8 cellular contexts compared by ENCODE assay signal in the genomic region with DNA sequence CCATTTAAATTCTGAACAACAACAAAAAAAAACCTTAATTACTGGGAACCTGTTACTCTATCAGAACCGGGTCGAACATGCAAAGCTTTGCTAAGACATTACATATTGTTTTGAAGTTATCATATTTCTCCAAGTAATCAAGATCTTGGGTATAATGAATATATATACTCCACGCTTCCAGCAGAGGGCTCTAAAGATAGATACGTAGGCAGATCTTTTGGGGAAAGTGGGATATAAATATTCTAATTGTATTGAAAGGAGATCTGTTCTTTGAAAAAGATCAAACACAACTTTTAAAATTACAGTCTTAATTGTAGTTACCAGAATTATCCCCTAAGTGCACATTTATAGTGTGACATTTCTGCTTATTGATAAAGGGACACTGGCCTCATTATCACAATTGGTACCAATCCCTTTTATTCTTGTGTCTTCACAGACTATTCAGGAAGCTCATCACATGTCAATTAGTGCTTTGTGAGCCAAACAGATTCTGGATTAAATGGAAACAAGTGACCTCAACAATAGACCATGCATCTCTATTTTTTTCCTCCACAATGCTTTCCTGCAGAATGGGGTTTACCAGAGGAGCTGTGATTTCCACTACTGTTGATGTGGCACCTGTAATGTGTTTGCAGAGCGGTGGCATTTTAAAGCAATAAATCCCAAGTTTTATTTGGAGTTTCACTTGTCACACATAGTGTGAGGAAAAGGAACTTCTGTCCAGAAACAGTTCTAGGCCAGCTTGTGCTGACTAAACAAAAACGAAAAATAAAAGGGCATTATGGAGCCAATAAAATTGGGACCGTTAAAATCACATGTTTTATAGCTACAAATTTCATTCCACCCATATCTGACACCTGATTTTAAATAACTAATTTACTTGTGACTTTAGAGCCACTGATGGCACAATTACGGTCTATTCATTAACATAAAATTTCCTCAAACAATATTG.
DNase-seq lines count a peak whose midpoint lies in the region; ATAC-seq, FAIRE-seq and TF ChIP-seq lines count a peak whose summit lies in the region.

No MANE protein-coding gene starts in this region.

- no peak overlapping the region for H3K4me2 ChIP-seq in OCI-LY3 (ENCODE audit: low read length)
- no peak overlapping the region for H3K4me2 ChIP-seq in endothelial cell of umbilical vein (ENCODE audit: insufficient read depth, low read length)

- H3K9ac ChIP-seq in OCI-LY3 (ENCODE audit: low read length), result no peak overlapping the region
- H3K9ac ChIP-seq in endothelial cell of umbilical vein (replicated peaks; ENCODE audit: extremely low read depth, insufficient read depth, low read length), result no peak overlapping the region

- intact Hi-C loops in endothelial cell of umbilical vein (cut with micrococcal nuclease), result loop anchor here (1.0 to 5.0 kb wide), 4 partner anchors 126 to 445 kb away; no protein-coding TSS in a partner anchor

- no peaks in the 10 kb centered on the region for H3K9me3 ChIP-seq in OCI-LY3 (ENCODE audit: insufficient read depth, low read length)
- H3K9me3 ChIP-seq in endothelial cell of umbilical vein (replicated peaks; ENCODE audit: control insufficient read depth, insufficient read depth, low read length), result no peaks in the 10 kb centered on the region

- H3K9me1 ChIP-seq in endothelial cell of umbilical vein (replicated peaks; ENCODE audit: control insufficient read depth, extremely low read depth, insufficient read depth, low read length), result no peaks in the 10 kb centered on the region

- ATAC-seq in GM18868 (IDR thresholded peaks at IDR 0.05; ENCODE audit: unreplicated experiment) (peak; percentile 58), GM18517 (IDR thresholded peaks at IDR 0.05; ENCODE audit: unreplicated experiment) (no peak)

- CTCF ChIA-PET in endothelial cell of umbilical vein (lab: Charles Lee), result interaction anchor here (0.6 to 2.3 kb wide), 18 partner anchors 9 to 445 kb away, joined by 3 to 24 read pairs (median 5); partner anchors contain the start of gene CTTNBP2

- dilution Hi-C loops in endothelial cell of umbilical vein (cut with MboI; ENCODE audit: extremely low pct_ligation_motif_present, low sequenced_read_pairs), result no loop called here

- no peak overlapping the region for H3K27ac ChIP-seq in OCI-LY3 (ENCODE audit: low read length)
- no peak overlapping the region for H3K27ac ChIP-seq in endothelial cell of umbilical vein (ENCODE audit: insufficient read depth, low read depth, low read length)

- no peak overlapping the region for H3K4me3 ChIP-seq in OCI-LY3 (ENCODE audit: low read length)
- H3K4me3 ChIP-seq in endothelial cell of umbilical vein (replicated peaks in 1 of 3; ENCODE audit: insufficient read depth in 1 of 3, low read depth in 1 of 3, low read length in 3 of 3), result no peak overlapping the region

- no peaks in the 10 kb centered on the region for H3K79me2 ChIP-seq in OCI-LY3 (ENCODE audit: low read length)
- no peaks in the 10 kb centered on the region for H3K79me2 ChIP-seq in endothelial cell of umbilical vein (ENCODE audit: control insufficient read depth, insufficient read depth, low read length)

- no TSS peak for BruUV-seq in endothelial cell of umbilical vein (replicated peaks; lab: Mats Ljungman, UMichigan)

- H3K36me3 ChIP-seq in OCI-LY3 (replicated peaks; ENCODE audit: low read depth, low read length) (no peaks in the 10 kb centered on the region), endothelial cell of umbilical vein (ENCODE audit: control insufficient read depth in 2 of 2, extremely low read depth in 1 of 2, insufficient read depth in 2 of 2, low read length in 2 of 2) (no peaks in the 10 kb centered on the region)

- no peaks in the 10 kb centered on the region for H3K27me3 ChIP-seq in OCI-LY3 (ENCODE audit: low read depth, low read length)
- H3K27me3 ChIP-seq in endothelial cell of umbilical vein (ENCODE audit: control insufficient read depth in 2 of 2, insufficient read depth in 2 of 2, low read length in 2 of 2), result no peaks in the 10 kb centered on the region

- H4K20me1 ChIP-seq in OCI-LY3 (ENCODE audit: insufficient read depth, low read length) (no peaks in the 10 kb centered on the region), endothelial cell of umbilical vein (replicated peaks; ENCODE audit: control insufficient read depth, extremely low read depth, insufficient read depth, low read length) (no peaks in the 10 kb centered on the region)

- POLR2A ChIA-PET in endothelial cell of umbilical vein (lab: Charles Lee), result no interaction called here

- no peak for TF ChIP-seq POLR2A in endothelial cell of umbilical vein (IDR thresholded peaks at IDR 0.05; ENCODE audit: low read depth, low read length)

- DNase-seq in endothelial cell of umbilical vein (ENCODE audit: low read depth, low spot score) (peak; percentile 21), renal cortical epithelial cell (ENCODE audit: low read depth) (peak; percentile 42), GM19240 (ENCODE audit: insufficient read length, low spot score) (no peak)
- no peak for DNase-seq in central memory CD4-positive, alpha-beta T cell

- H3K4me1 ChIP-seq in OCI-LY3 (ENCODE audit: low read length) (no peaks in the 10 kb centered on the region), endothelial cell of umbilical vein (ENCODE audit: control insufficient read depth, extremely low read depth, insufficient read depth, low read length) (no peaks in the 10 kb centered on the region)

- TF ChIP-seq CTCF in OCI-LY3 (IDR thresholded peaks at IDR 0.05; ENCODE audit: low read depth, low read length) (peak; percentile 79), endothelial cell of umbilical vein (IDR thresholded peaks at IDR 0.05; ENCODE audit: extremely low read depth in 1 of 2, insufficient read depth in 1 of 2, low read depth in 1 of 2, low read length in 2 of 2) (no peak)

- H2AFZ ChIP-seq in OCI-LY3 (ENCODE audit: low read depth, low read length) (no peak overlapping the region), endothelial cell of umbilical vein (ENCODE audit: low read depth, low read length) (no peak overlapping the region)

- FAIRE-seq in A204.1 (lab: Jason Lieb, UNC) (peak; percentile 91), endothelial cell of umbilical vein (lab: Jason Lieb, UNC) (peak; percentile 46)

TF ChIP-seq in endothelial cell of umbilical vein, 7 proteins besides CTCF, POLR2A, EP300 and RAD21:
- TF ChIP-seq JUN (IDR thresholded peaks at IDR 0.05; ENCODE audit: borderline replicate concordance, insufficient read depth, insufficient read length, low read depth), result no peak
- no peak for TF ChIP-seq EZH2 (IDR thresholded peaks at IDR 0.05; ENCODE audit: borderline replicate concordance, low read depth, low read length, severe bottlenecking)
- no peak for TF ChIP-seq FOS (IDR thresholded peaks at IDR 0.05; ENCODE audit: borderline replicate concordance, insufficient read depth, low read length)
- TF ChIP-seq MAX (IDR thresholded peaks at IDR 0.05; ENCODE audit: insufficient read depth, insufficient read length), result no peak
- no peak for TF ChIP-seq POLR2AphosphoS5 (IDR thresholded peaks at IDR 0.05; ENCODE audit: insufficient read depth, low read depth, low read length)
- no peak for TF ChIP-seq GATA2 (IDR thresholded peaks at IDR 0.05; ENCODE audit: insufficient read depth, insufficient read length, low read depth, low read length)
- no peak for TF ChIP-seq MYC (IDR thresholded peaks at IDR 0.05; ENCODE audit: low read depth, low read length)

Comparison
In these comparisons a context has a peak if more than half of its experiments do, and no peak if none do; other contexts are left out.
1. DNase-seq: peak in endothelial cell of umbilical vein (single experiment) and renal cortical epithelial cell (single experiment); none in GM19240 (single experiment) and central memory CD4-positive, alpha-beta T cell (single experiment).